Comparison of ENCODE assay signal across 8 cellular contexts in genomic region chr20:51220293-51220706, GRCh38.
A peak's percentile ranks its signal among the peaks of the same experiment; 100 is the strongest.
DNase-seq lines count a peak whose midpoint lies in the region; TF ChIP-seq lines count a peak whose summit lies in the region.

No MANE protein-coding gene starts in this region.

- no peak overlapping the region for H3K27ac ChIP-seq in endodermal cell (ENCODE audit: low read depth, low read length)
- H3K27ac ChIP-seq in neuronal stem cell (replicated peaks; ENCODE audit: low read length) = no peak overlapping the region

- H3K9ac ChIP-seq in endodermal cell (ENCODE audit: extremely low read depth, low read length, poor library complexity, severe bottlenecking) (no peak overlapping the region), neuronal stem cell (ENCODE audit: low read depth, low read length, poor library complexity) (no peak overlapping the region)

- H2BK120ac ChIP-seq in neuronal stem cell (ENCODE audit: low read depth, low read length) = no peak overlapping the region

- H3K9me3 ChIP-seq in BE2C (no peaks in the 10 kb centered on the region), endodermal cell (ENCODE audit: control insufficient read depth, low read length) (peaks cover 55% of the 10 kb centered on the region), neuronal stem cell (replicated peaks in 1 of 2; ENCODE audit: control insufficient read depth in 2 of 2, insufficient read depth in 1 of 2, low read depth in 1 of 2, low read length in 2 of 2) (peaks cover 8 to 11% of the 10 kb centered on the region in 2 donors)

- H3K27ac Mint-ChIP-seq in activated CD4-positive, alpha-beta memory T cell treated with anti-CD3 and anti-CD28 coated beads for 36 hours = no peak overlapping the region
- no peak overlapping the region for H3K27ac Mint-ChIP-seq in endodermal cell
- H3K27ac Mint-ChIP-seq in type B pancreatic cell = no peak overlapping the region

- H3K18ac ChIP-seq in neuronal stem cell (ENCODE audit: low read length) = peak overlapping the region; percentile 9

- peaks cover 12% of the 10 kb centered on the region for H3K4me1 Mint-ChIP-seq in activated CD4-positive, alpha-beta memory T cell treated with anti-CD3 and anti-CD28 coated beads for 36 hours (ENCODE audit: low read depth)
- H3K4me1 Mint-ChIP-seq in endodermal cell (peaks cover 29% of the 10 kb centered on the region), type B pancreatic cell (ENCODE audit: unreplicated experiment) (peaks cover 23% of the 10 kb centered on the region)

- 58 to 90% methylated on average over 5 to 15 of the region's 15 CpGs for WGBS in endodermal cell (ENCODE audit: insufficient coverage in 1 of 2, insufficient read length in 1 of 2), 2 experiments
- no CpG with 5 or more reads among the region's 15 CpGs for WGBS in neuronal stem cell (ENCODE audit: extremely low coverage in 2 of 2, insufficient read length in 2 of 2, insufficient replicate concordance in 1 of 2), 2 donors

- no peaks in the 10 kb centered on the region for H3K4me1 ChIP-seq in BE2C
- H3K4me1 ChIP-seq in endodermal cell (ENCODE audit: control insufficient read depth, insufficient read depth, low read length) = peaks cover 3% of the 10 kb centered on the region
- H3K4me1 ChIP-seq in neuronal stem cell (ENCODE audit: control insufficient read depth in 2 of 2, insufficient read depth in 1 of 2, low read depth in 1 of 2, low read length in 2 of 2) = peaks cover 9 to 10% of the 10 kb centered on the region in 2 donors

- H3K14ac ChIP-seq in neuronal stem cell (ENCODE audit: low read length) = no peak overlapping the region

- H2AFZ ChIP-seq in neuronal stem cell (ENCODE audit: low read length) = no peak overlapping the region

- H3K79me1 ChIP-seq in neuronal stem cell (ENCODE audit: low read depth, low read length) = no peaks in the 10 kb centered on the region

- H3K36me3 ChIP-seq in BE2C = no peaks in the 10 kb centered on the region
- H3K36me3 ChIP-seq in endodermal cell (ENCODE audit: control insufficient read depth, insufficient read depth, low read length) = no peaks in the 10 kb centered on the region
- no peaks in the 10 kb centered on the region for H3K36me3 ChIP-seq in neuronal stem cell (replicated peaks in 1 of 2; ENCODE audit: control insufficient read depth in 2 of 2, insufficient read depth in 2 of 2, low read length in 2 of 2)

- CTCF ChIA-PET in activated CD4-positive, alpha-beta memory T cell treated with anti-CD3 and anti-CD28 coated beads for 36 hours (lab: Charles Lee) = interaction anchor here (0.7 to 2.1 kb wide), 5 partner anchors 9 to 233 kb away, joined by 3 to 10 read pairs (median 4); no protein-coding TSS in a partner anchor

- H3K4me3 ChIP-seq in BE2C (ENCODE audit: low read depth, low read length) (no peak overlapping the region), endodermal cell (ENCODE audit: low read length) (peak overlapping the region; percentile 19), neuronal stem cell (ENCODE audit: low read length in 2 of 2) (no peak overlapping the region)

- H3K36me3 Mint-ChIP-seq in activated CD4-positive, alpha-beta memory T cell treated with anti-CD3 and anti-CD28 coated beads for 36 hours = no peaks in the 10 kb centered on the region
- H3K36me3 Mint-ChIP-seq in endodermal cell (ENCODE audit: low read depth) = peaks cover 9% of the 10 kb centered on the region
- H3K36me3 Mint-ChIP-seq in type B pancreatic cell = peaks cover 4% of the 10 kb centered on the region

- intact Hi-C loops in activated CD4-positive, alpha-beta memory T cell treated with anti-CD3 and anti-CD28 coated beads for 36 hours (cut with micrococcal nuclease) = loop anchor here (2.0 to 10.0 kb wide), 2 partner anchors 87 to 235 kb away; no protein-coding TSS in a partner anchor

- no peak overlapping the region for H3K4me2 ChIP-seq in neuronal stem cell (ENCODE audit: insufficient read depth, low read length, poor library complexity, severe bottlenecking)

- H3K4me3 Mint-ChIP-seq in activated CD4-positive, alpha-beta memory T cell treated with anti-CD3 and anti-CD28 coated beads for 36 hours = no peak overlapping the region
- H3K4me3 Mint-ChIP-seq in endodermal cell = no peak overlapping the region
- no peak overlapping the region for H3K4me3 Mint-ChIP-seq in type B pancreatic cell

- H4K8ac ChIP-seq in neuronal stem cell (ENCODE audit: low read depth, low read length) = no peak overlapping the region

- H3K9me3 Mint-ChIP-seq in activated CD4-positive, alpha-beta memory T cell treated with anti-CD3 and anti-CD28 coated beads for 36 hours = peaks cover 11% of the 10 kb centered on the region
- peaks cover 46% of the 10 kb centered on the region for H3K9me3 Mint-ChIP-seq in endodermal cell
- H3K9me3 Mint-ChIP-seq in type B pancreatic cell = peaks cover 17% of the 10 kb centered on the region

- POLR2A ChIA-PET in activated CD4-positive, alpha-beta memory T cell treated with anti-CD3 and anti-CD28 coated beads for 36 hours (lab: Charles Lee) = no interaction called here

- no peak overlapping the region for H3K23ac ChIP-seq in neuronal stem cell (ENCODE audit: low read depth, low read length, poor library complexity)

- H3K27me3 Mint-ChIP-seq in activated CD4-positive, alpha-beta memory T cell treated with anti-CD3 and anti-CD28 coated beads for 36 hours = peaks cover 44% of the 10 kb centered on the region
- H3K27me3 Mint-ChIP-seq in endodermal cell (ENCODE audit: insufficient read depth) (peaks cover 2% of the 10 kb centered on the region), type B pancreatic cell (peaks cover 9% of the 10 kb centered on the region)

- H3K27me3 ChIP-seq in BE2C (no peaks in the 10 kb centered on the region), endodermal cell (ENCODE audit: control insufficient read depth, insufficient read depth, low read length, poor library complexity, severe bottlenecking) (no peaks in the 10 kb centered on the region), neuronal stem cell (ENCODE audit: control insufficient read depth in 3 of 3, insufficient read depth in 3 of 3, low read depth in 1 of 3, low read length in 3 of 3) (no peaks in the 10 kb centered on the region)

- DNase-seq in BE2C = peak; percentile 50
- DNase-seq in HT-29 (ENCODE audit: low spot score) = peak; percentile 40
- peak; percentile 74 for DNase-seq in activated CD4-positive, alpha-beta memory T cell treated with anti-CD3 and anti-CD28 coated beads for 36 hours
- peak; percentile 87 for DNase-seq in endodermal cell
- no peak for DNase-seq in neuronal stem cell (ENCODE audit: low spot score)
- no peak for DNase-seq in type B pancreatic cell (ENCODE audit: extremely low spot score, unreplicated experiment)
- no peak for DNase-seq in KG1 (lab: John Stamatoyannopoulos, UW)
- no peak for DNase-seq in NCI-H774 (lab: John Stamatoyannopoulos, UW)

- H4K91ac ChIP-seq in neuronal stem cell (ENCODE audit: low read depth, low read length, poor library complexity) = no peak overlapping the region

- no peak overlapping the region for H2BK12ac ChIP-seq in neuronal stem cell (ENCODE audit: low read length)

- H2BK15ac ChIP-seq in neuronal stem cell (ENCODE audit: low read length) = no peak overlapping the region

- no peak overlapping the region for H2BK5ac ChIP-seq in neuronal stem cell (ENCODE audit: low read length)

- peak; percentile 83 for TF ChIP-seq CTCF in BE2C (IDR thresholded peaks at IDR 0.05; ENCODE audit: low read depth, low read length)
- peak; percentile 91 for TF ChIP-seq CTCF in endodermal cell (conservative IDR thresholded peaks at IDR 0.05)
- TF ChIP-seq CTCF in type B pancreatic cell (conservative IDR thresholded peaks at IDR 0.05) = peak; percentile 81

- H2AK5ac ChIP-seq in neuronal stem cell (ENCODE audit: low read depth, low read length) = no peak overlapping the region

- H3K4ac ChIP-seq in neuronal stem cell (ENCODE audit: low read length) = no peak overlapping the region

Comparison
In these comparisons a context has a peak if more than half of its experiments do, and no peak if none do; other contexts are left out.
1. DNase-seq: peak in BE2C (single experiment), HT-29 (single experiment), activated CD4-positive, alpha-beta memory T cell treated with anti-CD3 and anti-CD28 coated beads for 36 hours (single experiment) and endodermal cell (single experiment); none in neuronal stem cell (single experiment), type B pancreatic cell (single experiment), KG1 (single experiment) and NCI-H774 (single experiment).
2. Peak in every context shown above with its lines, with median percentiles within 50 percentile points of each other: CTCF ChIP-seq.